In the genomic region with DNA sequence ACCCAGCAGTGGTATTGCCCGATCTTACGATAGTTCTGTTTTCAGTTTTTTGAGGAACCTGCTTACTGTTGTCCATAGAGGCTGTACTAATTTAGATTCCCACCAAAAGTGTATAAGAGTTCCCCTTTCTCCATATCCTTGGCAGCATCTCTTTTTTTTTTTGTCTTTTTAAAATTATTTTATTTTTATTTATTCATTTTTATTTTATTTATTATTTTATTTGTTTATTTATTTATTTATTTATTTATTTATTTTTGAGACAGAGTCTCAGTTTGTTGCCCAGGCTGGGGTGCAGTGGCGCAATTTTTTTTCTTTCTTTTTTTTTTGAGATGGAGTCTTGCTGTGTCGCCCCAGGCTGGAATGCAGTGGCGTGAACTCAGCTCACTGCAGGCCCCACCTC, we compare ENCODE assay signal across 24 cellular contexts.
"Had no signal": no experiment of that assay in that cellular context is flagged by ENCODE, and none has a peak within 500 bp of the region (broad histone marks: within the 10 kb centered on the region; RNA-seq: fewer than 3 reads in every experiment).

No MANE protein-coding gene starts in this region.

- FAIRE-seq: colon had no signal

- H3K4me3 ChIP-seq: dorsolateral prefrontal cortex, heart right ventricle, lower lobe of right lung, right lobe of liver, thoracic aorta, uterus had no signal

- DNase-seq: activated CD4-positive, alpha-beta memory T cell treated with anti-CD3 and anti-CD28 coated beads, Interleukin-2, amount 10 ng/mL, durations not matched to agents 7 days and 5 days; activated CD4-positive, alpha-beta T cell treated with anti-CD3 and anti-CD28 coated beads for 1 hour; activated CD4-positive, alpha-beta T cell treated with anti-CD3 and anti-CD28 coated beads, Interleukin-2, amount 10 ng/mL, durations not matched to agents 7 days and 5 days; activated CD8-positive, alpha-beta memory T cell treated with anti-CD3 and anti-CD28 coated beads, Interleukin-2, amount 50 U/mL, for 48 hours; activated naive CD4-positive, alpha-beta T cell treated with Interleukin-2 at 50 U/mL for 16 hours; activated T-cell treated with anti-CD3 and anti-CD28 coated beads, Interleukin-2, amount 50 U/mL, for 48 hours; anterior cingulate cortex; dorsolateral prefrontal cortex; effector memory CD4-positive, alpha-beta T cell; foreskin fibroblast; heart right ventricle; kidney glomerular epithelial cell; lower lobe of right lung; mesenchymal stem cell; right lobe of liver; stimulated activated CD4-positive, alpha-beta T cell treated with anti-CD3 and anti-CD28 coated beads, Interleukin-4, amount 100 ng/mL, for 1 hour; stimulated activated naive CD8-positive, alpha-beta T cell treated with anti-CD3 and anti-CD28 coated beads, Interleukin-15, Interleukin-2, amounts not matched to agents 100 U/mL and 50 U/mL, for 24 hours; T-helper 9 cell; trophoblast cell; uterus; WERI-Rb-1 had no signal

- ATAC-seq: heart right ventricle; left lobe of liver; lower lobe of right lung; right lobe of liver; stimulated activated naive CD8-positive, alpha-beta T cell treated with anti-CD3 and anti-CD28 coated beads, Interleukin-15, Interleukin-2, amounts not matched to agents 100 U/mL and 50 U/mL, for 24 hours had no signal
